In the genomic region with DNA sequence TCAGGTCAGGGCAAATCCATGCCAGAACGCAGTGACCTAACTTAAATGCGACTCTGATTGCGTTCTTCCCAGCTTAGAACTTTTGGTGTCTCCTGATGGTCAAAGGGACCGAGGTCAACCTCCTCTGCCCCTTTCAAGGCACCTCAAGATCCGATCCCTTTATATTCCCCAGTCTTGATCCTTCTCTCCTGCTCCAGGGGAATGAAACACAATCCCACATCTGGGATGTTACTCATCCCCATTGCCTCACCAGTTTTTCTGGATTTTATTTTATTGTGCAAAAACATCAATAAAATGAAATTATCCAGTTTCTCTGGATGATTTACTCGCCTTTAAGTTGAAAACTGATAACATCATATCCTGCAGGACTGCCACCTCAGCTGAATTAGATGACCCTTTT, we compare ENCODE assay signal across 10 cellular contexts. TPM values are rescaled to one million over a fixed set of nuclear protein-coding genes. Genes with fewer than 3 reads are reported as not detected.
DNase-seq lines count a peak whose midpoint lies in the region; ATAC-seq and TF ChIP-seq lines count a peak whose summit lies in the region.
"Had no signal": no experiment of that assay in that cellular context is flagged by ENCODE, and none has a peak within 500 bp of the region (broad histone marks: within the 10 kb centered on the region; RNA-seq: fewer than 3 reads in every experiment).

No MANE protein-coding gene starts in this region.

- peaks cover 32% of the 10 kb centered on the region for H3K27me3 Mint-ChIP-seq in activated T-helper 17 cell treated with anti-CD3 and anti-CD28 coated beads, Interleukin-2, amount 50 U/mL, for 72 hours
- H3K27me3 Mint-ChIP-seq in glutamatergic neuron (ENCODE audit: unreplicated experiment): peaks cover 6% of the 10 kb centered on the region

- no peak overlapping the region for H3K27ac Mint-ChIP-seq in activated T-helper 17 cell treated with anti-CD3 and anti-CD28 coated beads, Interleukin-2, amount 50 U/mL, for 72 hours
- no peak overlapping the region for H3K27ac Mint-ChIP-seq in glutamatergic neuron (ENCODE audit: unreplicated experiment)

- no peak for TF ChIP-seq CTCF in glutamatergic neuron (IDR thresholded peaks at IDR 0.05; ENCODE audit: partially characterized antibody, unreplicated experiment)

- intact Hi-C loops in sciatic nerve (cut with DNase I): no loop called here

- H3K4me1 Mint-ChIP-seq in activated T-helper 17 cell treated with anti-CD3 and anti-CD28 coated beads, Interleukin-2, amount 50 U/mL, for 72 hours: peaks cover 11% of the 10 kb centered on the region
- H3K4me1 Mint-ChIP-seq in glutamatergic neuron (ENCODE audit: low read depth, unreplicated experiment): peaks cover 3% of the 10 kb centered on the region

- H3K4me3 ChIP-seq in H7 (ENCODE audit: insufficient read depth, low read depth, low read length): peak overlapping the region; percentile 60
- H3K4me3 ChIP-seq: SK-N-MC had no signal

- no peak for ATAC-seq in activated T-helper 17 cell treated with anti-CD3 and anti-CD28 coated beads, Interleukin-2, amount 50 U/mL, for 72 hours (replicated peaks)
- peak; percentile 54 for ATAC-seq in sciatic nerve

- H3K9me3 Mint-ChIP-seq in activated T-helper 17 cell treated with anti-CD3 and anti-CD28 coated beads, Interleukin-2, amount 50 U/mL, for 72 hours: peaks cover 7% of the 10 kb centered on the region
- H3K9me3 Mint-ChIP-seq in glutamatergic neuron (ENCODE audit: unreplicated experiment): peaks cover 3% of the 10 kb centered on the region

- peaks cover 13% of the 10 kb centered on the region for H3K27me3 ChIP-seq in H7 (ENCODE audit: control insufficient read depth, insufficient read depth, low read length)

- H3K36me3 ChIP-seq in H7 (replicated peaks; ENCODE audit: control insufficient read depth, insufficient read depth, low read length): no peaks in the 10 kb centered on the region
- H3K36me3 ChIP-seq: cardiac muscle cell had no signal

- peak overlapping the region; percentile 33 for H3K4me3 Mint-ChIP-seq in activated T-helper 17 cell treated with anti-CD3 and anti-CD28 coated beads, Interleukin-2, amount 50 U/mL, for 72 hours
- H3K4me3 Mint-ChIP-seq in glutamatergic neuron (ENCODE audit: unreplicated experiment): peak overlapping the region; percentile 89

- DNase-seq in H7 (no peak), glutamatergic neuron (no peak), sciatic nerve (ENCODE audit: low spot score) (no peak), kidney tubule cell (ENCODE audit: low spot score) (no peak), NCI-H69 (lab: John Stamatoyannopoulos, UW) (no peak)
- no peak for DNase-seq in stimulated activated naive CD4-positive, alpha-beta T cell treated with Interleukin-2 at 50 U/mL for 16 hours (lab: John Stamatoyannopoulos, UW)
- DNase-seq in activated CD4-positive, CD25-positive, alpha-beta regulatory T cell treated with anti-CD3 and anti-CD28 coated beads, Interleukin-2, amount 50 U/mL, for 72 hours: no peak

- peaks cover 17% of the 10 kb centered on the region for H3K36me3 Mint-ChIP-seq in activated T-helper 17 cell treated with anti-CD3 and anti-CD28 coated beads, Interleukin-2, amount 50 U/mL, for 72 hours (ENCODE audit: low read depth)
- H3K36me3 Mint-ChIP-seq in glutamatergic neuron (ENCODE audit: unreplicated experiment): peaks cover 16% of the 10 kb centered on the region

RNA-seq across cellular contexts. Expression of gene IRAK1BP1, which starts 43.9 kb away (rescaled TPM):
- 4.7 and 6.2 TPM in 2 replicates for total RNA-seq in H7 (2014; rRNA removed; shearing (Covaris generic))
- 1 to 10 TPM in 1 of 2 donors, under 1 TPM in 1; 0.58 to 1.7 TPM for total RNA-seq in activated T-helper 17 cell treated with anti-CD3 and anti-CD28 coated beads, Interleukin-2, amount 50 U/mL, for 72 hours
- total RNA-seq in glutamatergic neuron (ENCODE audit: unreplicated experiment) (13.8 TPM), sciatic nerve (5.2 TPM)
